Comparison of ENCODE assay signal across 5 cellular contexts in genomic region chr7:93332172-93332571, GRCh38.
"Had no signal": no experiment of that assay in that cellular context is flagged by ENCODE, and none has a peak within 500 bp of the region (broad histone marks: within the 10 kb centered on the region; RNA-seq: fewer than 3 reads in every experiment).

No MANE protein-coding gene starts in this region.

- ATAC-seq: GM23338 had no signal

- FAIRE-seq: HTR-8/SVneo had no signal

- H3K9me3 Mint-ChIP-seq: GM23338, H9 had no signal

- DNase-seq: H9, HCEC 1CT, KBM-7 had no signal

- H3K4me3 Mint-ChIP-seq: GM23338, H9 had no signal

- H3K27ac Mint-ChIP-seq: GM23338, H9 had no signal

- H3K4me3 ChIP-seq: GM23338 had no signal

- H2AFZ ChIP-seq: GM23338 had no signal

- H3K4me2 ChIP-seq: GM23338 had no signal
